Comparison of ENCODE assay signal across 1 cellular context in the genomic region with DNA sequence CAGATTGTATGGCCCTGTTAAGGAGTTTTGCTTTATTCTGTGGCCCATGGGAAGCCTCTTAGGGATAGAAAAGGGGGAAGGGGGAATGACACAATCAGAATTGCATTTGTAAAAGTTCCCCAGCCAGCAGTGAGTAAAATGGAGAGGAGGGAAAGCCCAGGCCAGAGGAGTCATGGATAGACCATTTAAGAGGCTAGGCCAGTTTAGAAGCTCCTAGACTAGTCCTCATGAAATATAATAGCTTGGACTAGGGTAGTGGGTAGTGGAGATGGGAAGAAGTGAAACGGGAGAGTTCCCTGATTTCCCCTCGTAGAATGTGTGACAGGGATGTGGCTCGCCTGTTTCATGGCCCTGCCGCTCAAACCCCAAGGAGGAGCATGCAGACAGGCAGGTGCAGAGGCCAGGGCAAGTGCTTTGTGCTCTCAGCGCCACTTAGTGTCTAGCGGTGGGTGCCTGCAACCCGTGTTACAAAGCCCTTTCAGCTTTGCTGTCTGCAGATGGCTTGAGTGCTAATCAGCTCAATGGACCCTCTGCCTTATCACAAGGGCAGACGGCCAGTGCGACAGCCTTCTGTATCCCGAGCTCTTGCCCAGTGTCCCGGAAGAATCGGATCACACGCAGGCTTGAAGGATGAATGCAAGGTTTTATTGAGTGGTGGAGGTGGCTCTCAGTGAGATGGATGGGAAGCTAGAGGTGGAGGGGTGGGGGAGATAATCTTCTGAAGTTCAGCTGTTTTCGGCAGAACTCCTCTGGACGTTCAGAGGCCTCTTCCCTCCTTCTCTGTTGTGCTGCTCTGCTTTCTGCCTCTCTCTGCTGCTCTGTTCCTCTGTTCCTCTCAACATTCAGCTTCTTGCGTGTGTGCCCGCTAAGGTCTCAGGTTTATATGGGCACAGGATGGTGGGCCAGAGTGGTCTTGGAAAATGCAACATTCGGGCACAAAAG.
TF ChIP-seq lines count a peak whose summit lies in the region.

No MANE protein-coding gene starts in this region.

TF ChIP-seq in H1, 55 proteins besides CTCF, POLR2A, EP300 and RAD21 (continued from another document):
- TF ChIP-seq, protein P1, sequence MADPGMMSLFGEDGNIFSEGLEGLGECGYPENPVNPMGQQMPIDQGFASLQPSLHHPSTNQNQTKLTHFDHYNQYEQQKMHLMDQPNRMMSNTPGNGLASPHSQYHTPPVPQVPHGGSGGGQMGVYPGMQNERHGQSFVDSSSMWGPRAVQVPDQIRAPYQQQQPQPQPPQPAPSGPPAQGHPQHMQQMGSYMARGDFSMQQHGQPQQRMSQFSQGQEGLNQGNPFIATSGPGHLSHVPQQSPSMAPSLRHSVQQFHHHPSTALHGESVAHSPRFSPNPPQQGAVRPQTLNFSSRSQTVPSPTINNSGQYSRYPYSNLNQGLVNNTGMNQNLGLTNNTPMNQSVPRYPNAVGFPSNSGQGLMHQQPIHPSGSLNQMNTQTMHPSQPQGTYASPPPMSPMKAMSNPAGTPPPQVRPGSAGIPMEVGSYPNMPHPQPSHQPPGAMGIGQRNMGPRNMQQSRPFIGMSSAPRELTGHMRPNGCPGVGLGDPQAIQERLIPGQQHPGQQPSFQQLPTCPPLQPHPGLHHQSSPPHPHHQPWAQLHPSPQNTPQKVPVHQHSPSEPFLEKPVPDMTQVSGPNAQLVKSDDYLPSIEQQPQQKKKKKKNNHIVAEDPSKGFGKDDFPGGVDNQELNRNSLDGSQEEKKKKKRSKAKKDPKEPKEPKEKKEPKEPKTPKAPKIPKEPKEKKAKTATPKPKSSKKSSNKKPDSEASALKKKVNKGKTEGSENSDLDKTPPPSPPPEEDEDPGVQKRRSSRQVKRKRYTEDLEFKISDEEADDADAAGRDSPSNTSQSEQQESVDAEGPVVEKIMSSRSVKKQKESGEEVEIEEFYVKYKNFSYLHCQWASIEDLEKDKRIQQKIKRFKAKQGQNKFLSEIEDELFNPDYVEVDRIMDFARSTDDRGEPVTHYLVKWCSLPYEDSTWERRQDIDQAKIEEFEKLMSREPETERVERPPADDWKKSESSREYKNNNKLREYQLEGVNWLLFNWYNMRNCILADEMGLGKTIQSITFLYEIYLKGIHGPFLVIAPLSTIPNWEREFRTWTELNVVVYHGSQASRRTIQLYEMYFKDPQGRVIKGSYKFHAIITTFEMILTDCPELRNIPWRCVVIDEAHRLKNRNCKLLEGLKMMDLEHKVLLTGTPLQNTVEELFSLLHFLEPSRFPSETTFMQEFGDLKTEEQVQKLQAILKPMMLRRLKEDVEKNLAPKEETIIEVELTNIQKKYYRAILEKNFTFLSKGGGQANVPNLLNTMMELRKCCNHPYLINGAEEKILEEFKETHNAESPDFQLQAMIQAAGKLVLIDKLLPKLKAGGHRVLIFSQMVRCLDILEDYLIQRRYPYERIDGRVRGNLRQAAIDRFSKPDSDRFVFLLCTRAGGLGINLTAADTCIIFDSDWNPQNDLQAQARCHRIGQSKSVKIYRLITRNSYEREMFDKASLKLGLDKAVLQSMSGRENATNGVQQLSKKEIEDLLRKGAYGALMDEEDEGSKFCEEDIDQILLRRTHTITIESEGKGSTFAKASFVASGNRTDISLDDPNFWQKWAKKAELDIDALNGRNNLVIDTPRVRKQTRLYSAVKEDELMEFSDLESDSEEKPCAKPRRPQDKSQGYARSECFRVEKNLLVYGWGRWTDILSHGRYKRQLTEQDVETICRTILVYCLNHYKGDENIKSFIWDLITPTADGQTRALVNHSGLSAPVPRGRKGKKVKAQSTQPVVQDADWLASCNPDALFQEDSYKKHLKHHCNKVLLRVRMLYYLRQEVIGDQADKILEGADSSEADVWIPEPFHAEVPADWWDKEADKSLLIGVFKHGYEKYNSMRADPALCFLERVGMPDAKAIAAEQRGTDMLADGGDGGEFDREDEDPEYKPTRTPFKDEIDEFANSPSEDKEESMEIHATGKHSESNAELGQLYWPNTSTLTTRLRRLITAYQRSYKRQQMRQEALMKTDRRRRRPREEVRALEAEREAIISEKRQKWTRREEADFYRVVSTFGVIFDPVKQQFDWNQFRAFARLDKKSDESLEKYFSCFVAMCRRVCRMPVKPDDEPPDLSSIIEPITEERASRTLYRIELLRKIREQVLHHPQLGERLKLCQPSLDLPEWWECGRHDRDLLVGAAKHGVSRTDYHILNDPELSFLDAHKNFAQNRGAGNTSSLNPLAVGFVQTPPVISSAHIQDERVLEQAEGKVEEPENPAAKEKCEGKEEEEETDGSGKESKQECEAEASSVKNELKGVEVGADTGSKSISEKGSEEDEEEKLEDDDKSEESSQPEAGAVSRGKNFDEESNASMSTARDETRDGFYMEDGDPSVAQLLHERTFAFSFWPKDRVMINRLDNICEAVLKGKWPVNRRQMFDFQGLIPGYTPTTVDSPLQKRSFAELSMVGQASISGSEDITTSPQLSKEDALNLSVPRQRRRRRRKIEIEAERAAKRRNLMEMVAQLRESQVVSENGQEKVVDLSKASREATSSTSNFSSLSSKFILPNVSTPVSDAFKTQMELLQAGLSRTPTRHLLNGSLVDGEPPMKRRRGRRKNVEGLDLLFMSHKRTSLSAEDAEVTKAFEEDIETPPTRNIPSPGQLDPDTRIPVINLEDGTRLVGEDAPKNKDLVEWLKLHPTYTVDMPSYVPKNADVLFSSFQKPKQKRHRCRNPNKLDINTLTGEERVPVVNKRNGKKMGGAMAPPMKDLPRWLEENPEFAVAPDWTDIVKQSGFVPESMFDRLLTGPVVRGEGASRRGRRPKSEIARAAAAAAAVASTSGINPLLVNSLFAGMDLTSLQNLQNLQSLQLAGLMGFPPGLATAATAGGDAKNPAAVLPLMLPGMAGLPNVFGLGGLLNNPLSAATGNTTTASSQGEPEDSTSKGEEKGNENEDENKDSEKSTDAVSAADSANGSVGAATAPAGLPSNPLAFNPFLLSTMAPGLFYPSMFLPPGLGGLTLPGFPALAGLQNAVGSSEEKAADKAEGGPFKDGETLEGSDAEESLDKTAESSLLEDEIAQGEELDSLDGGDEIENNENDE (IDR thresholded peaks at IDR 0.05; ENCODE audit: insufficient replicate concordance, low read length), result no peak
- TF ChIP-seq GABPA (IDR thresholded peaks at IDR 0.05; ENCODE audit: borderline replicate concordance, insufficient read depth, low read length) (no peak), RBBP5 (IDR thresholded peaks at IDR 0.05; ENCODE audit: borderline replicate concordance, low read depth, low read length) (no peak), SRF (IDR thresholded peaks at IDR 0.05; ENCODE audit: low read depth, low read length) (no peak), ZNF274 (IDR thresholded peaks at IDR 0.05; ENCODE audit: borderline replicate concordance, extremely low read depth, low read length) (no peak), SP1 (IDR thresholded peaks at IDR 0.05; ENCODE audit: low read depth, low read length) (no peak), SIX5 (IDR thresholded peaks at IDR 0.05; ENCODE audit: low read depth, low read length) (no peak), BCL11A (IDR thresholded peaks at IDR 0.05; ENCODE audit: low read depth in 2 of 2, low read length in 2 of 2) (no peak), CBX8 (IDR thresholded peaks at IDR 0.05; ENCODE audit: borderline replicate concordance, low read depth, low read length) (no peak), POU5F1 (IDR thresholded peaks at IDR 0.05; ENCODE audit: low read depth, low read length) (no peak), RFX5 (IDR thresholded peaks at IDR 0.05; ENCODE audit: borderline replicate concordance, low read depth, low read length) (no peak), KDM1A (IDR thresholded peaks at IDR 0.05; ENCODE audit: borderline replicate concordance, low read length) (no peak), JUN (IDR thresholded peaks at IDR 0.05; ENCODE audit: low read depth, low read length) (no peak), POLR2AphosphoS5 (IDR thresholded peaks at IDR 0.05; ENCODE audit: low read depth, low read length) (no peak)
